Comparison of ENCODE assay signal across 1 cellular context in the genomic region with DNA sequence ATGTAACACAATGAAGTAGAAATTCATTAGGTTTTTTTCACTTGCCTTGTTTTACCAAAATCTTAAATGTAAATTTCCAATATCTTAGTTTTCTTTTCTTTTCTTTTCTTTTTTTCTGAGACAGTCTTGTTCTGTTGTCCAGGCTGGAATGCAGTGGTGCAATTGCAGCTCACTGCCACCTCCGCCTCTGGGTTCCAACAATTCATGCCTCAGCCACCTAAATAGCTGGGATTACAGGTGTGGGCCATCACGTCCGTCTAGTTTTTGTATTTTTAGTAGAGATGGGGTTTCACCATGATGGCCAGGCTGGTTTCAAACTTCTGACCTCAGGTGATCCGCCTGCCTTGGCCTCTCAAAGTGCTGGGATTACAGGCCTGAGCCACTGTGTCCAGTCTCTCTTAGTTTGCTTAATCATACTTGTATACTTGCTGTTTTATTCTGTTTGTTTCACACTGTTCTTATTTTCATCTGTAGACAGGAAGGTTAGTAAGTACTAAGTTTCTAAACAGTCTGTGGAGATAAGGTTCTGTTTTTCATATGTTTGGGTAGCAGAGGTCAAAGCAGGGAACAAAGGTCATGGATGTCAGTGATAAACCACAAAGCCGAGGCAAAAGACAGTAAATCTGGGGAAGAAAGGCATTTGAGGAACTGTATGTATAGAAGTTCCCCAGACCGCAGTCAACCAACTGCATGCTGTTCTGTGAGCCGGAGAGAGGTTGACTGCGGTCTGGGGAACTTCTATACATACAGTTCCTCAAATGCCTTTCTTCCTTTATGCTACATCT.
TF ChIP-seq lines count a peak whose summit lies in the region.

No MANE protein-coding gene starts in this region.

TF ChIP-seq in GM23338, 12 proteins besides CTCF, POLR2A, EP300 and RAD21 (continued from another document):
- no peak for TF ChIP-seq ZNF462 (CRISPR knock-in tag; IDR thresholded peaks at IDR 0.05)
- TF ChIP-seq REST (IDR thresholded peaks at IDR 0.05; ENCODE audit: unreplicated experiment) = no peak
- no peak for TF ChIP-seq STAT1 (IDR thresholded peaks at IDR 0.05; ENCODE audit: unreplicated experiment)
- TF ChIP-seq ZNF114 (CRISPR knock-in tag; IDR thresholded peaks at IDR 0.05) = no peak
